In genomic region chr10:6239213-6239991, GRCh38 we compare ENCODE assay signal across 8 cellular contexts. TPM values are rescaled to one million over a fixed set of nuclear protein-coding genes. Genes with fewer than 3 reads are reported as not detected.
DNase-seq lines count a peak whose midpoint lies in the region; ATAC-seq and TF ChIP-seq lines count a peak whose summit lies in the region.

No MANE protein-coding gene starts in this region.

- BruUV-seq in OCI-LY7 (replicated peaks; lab: Mats Ljungman, UMichigan) = no TSS peak

- no peaks in the 10 kb centered on the region for H3K79me2 ChIP-seq in OCI-LY7 (ENCODE audit: insufficient read depth, low read depth, low read length)

- H3K4me3 ChIP-seq in OCI-LY7 (ENCODE audit: low read depth, low read length, poor library complexity, severe bottlenecking) = no peak overlapping the region
- no peak overlapping the region for H3K4me3 ChIP-seq in fibroblast of pulmonary artery (replicated peaks; ENCODE audit: low read depth, low read length)
- no peak overlapping the region for H3K4me3 ChIP-seq in skeletal muscle satellite cell (ENCODE audit: low read length)

- no peaks in the 10 kb centered on the region for H3K27me3 ChIP-seq in skeletal muscle satellite cell (ENCODE audit: control insufficient read depth, insufficient read depth, low read length)

- no peaks in the 10 kb centered on the region for H4K20me1 ChIP-seq in OCI-LY7 (ENCODE audit: insufficient read depth, low read length)

- no peak overlapping the region for H3K9ac ChIP-seq in skeletal muscle satellite cell (ENCODE audit: low read depth, low read length)

- no peak overlapping the region for H2AFZ ChIP-seq in OCI-LY7 (ENCODE audit: low read length)

- H3K4me2 ChIP-seq in OCI-LY7 (ENCODE audit: low read length) = no peak overlapping the region
- H3K4me2 ChIP-seq in skeletal muscle satellite cell (ENCODE audit: low read length) = peak overlapping the region; percentile 57

- H3K27ac ChIP-seq in OCI-LY7 (ENCODE audit: low read depth, low read length, poor library complexity, severe bottlenecking) = no peak overlapping the region

- H3K36me3 ChIP-seq in OCI-LY7 (ENCODE audit: insufficient read depth, low read length) (peaks cover 31% of the 10 kb centered on the region), skeletal muscle satellite cell (ENCODE audit: insufficient read depth, low read length) (peaks cover 3% of the 10 kb centered on the region)

- intact Hi-C loops in OCI-LY7 (cut with micrococcal nuclease; ENCODE audit: unreplicated experiment) = no loop called here

- ATAC-seq in GM21528 (IDR thresholded peaks at IDR 0.05; ENCODE audit: low FRiP score, unreplicated experiment) (no peak), GM18909 (IDR thresholded peaks at IDR 0.05; ENCODE audit: poor library complexity, unreplicated experiment) (no peak), HG02588 (IDR thresholded peaks at IDR 0.05; ENCODE audit: unreplicated experiment) (no peak)

- POLR2A ChIA-PET in OCI-LY7 (lab: Charles Lee) = interaction anchor here (0.6 kb wide), 1 partner anchor 44 kb away, joined by 3 read pairs; no protein-coding TSS in a partner anchor

- DNase-seq in GM04503 (ENCODE audit: low read depth) (peak; percentile 96), OCI-LY7 (ENCODE audit: low spot score) (peak; percentile 9), activated T-cell treated with anti-CD3 and anti-CD28 coated beads for 48 hours (ENCODE audit: low read depth) (peak; percentile 46), fibroblast of pulmonary artery (ENCODE audit: low read depth) (peak; percentile 98)

- TF ChIP-seq CTCF in OCI-LY7 (conservative IDR thresholded peaks at IDR 0.05; ENCODE audit: low read length) = no peak
- no peak for TF ChIP-seq CTCF in fibroblast of pulmonary artery (IDR thresholded peaks at IDR 0.05; ENCODE audit: low read length, missing control alignments)

- H3K9me2 ChIP-seq in OCI-LY7 (ENCODE audit: insufficient read depth, low read length) = no peaks in the 10 kb centered on the region

- no peaks in the 10 kb centered on the region for H3K9me3 ChIP-seq in OCI-LY7 (ENCODE audit: low read length)
- no peaks in the 10 kb centered on the region for H3K9me3 ChIP-seq in skeletal muscle satellite cell (replicated peaks; ENCODE audit: low read length)

- H3K4me1 ChIP-seq in OCI-LY7 (ENCODE audit: insufficient read depth, low read length, poor library complexity, severe bottlenecking) (peaks cover 4% of the 10 kb centered on the region), skeletal muscle satellite cell (ENCODE audit: control insufficient read depth, insufficient read depth, low read length) (peaks cover 28% of the 10 kb centered on the region)

- CTCF ChIA-PET in OCI-LY7 (lab: Charles Lee; ENCODE audit: unreplicated experiment) = no interaction called here

RNA-seq across cellular contexts. Expression of gene PFKFB3, which starts 36.7 kb away (rescaled TPM):
- 29.0 and 33.7 TPM in 2 replicates for total RNA-seq in OCI-LY7 (2014; rRNA removed; shearing (Covaris generic))
- 36.7 and 50.7 TPM in 2 replicates for total RNA-seq in OCI-LY7 (2022)
- total RNA-seq in skeletal muscle satellite cell (2012; rRNA removed) = 11.4 and 21.8 TPM in 2 replicates

Comparison
In these comparisons a context has a peak if more than half of its experiments do, and no peak if none do; other contexts are left out.
1. DNase-seq: peak in every context shown above with its lines; median percentile 98 in fibroblast of pulmonary artery; 96 in GM04503; 46 in activated T-cell treated with anti-CD3 and anti-CD28 coated beads for 48 hours; 9 in OCI-LY7.